In genomic region chr22:45994516-45995404, GRCh38 we compare ENCODE assay signal across 8 cellular contexts. TPM values are rescaled to one million over a fixed set of nuclear protein-coding genes. Genes with fewer than 3 reads are reported as not detected.
DNase-seq lines count a peak whose midpoint lies in the region; ATAC-seq and TF ChIP-seq lines count a peak whose summit lies in the region.

No MANE protein-coding gene starts in this region.

- H3K27ac ChIP-seq in CD4-positive, alpha-beta memory T cell (ENCODE audit: low read depth, low read length), result no peak overlapping the region
- H3K27ac ChIP-seq in heart right ventricle (peak overlapping the region in 8 of 10 donors; percentile 17 to 98 (median 86)), gastrocnemius medialis (peak overlapping the region in 3 of 4 donors; percentile 20 to 83 (median 23))

- peak; percentile 55 for ATAC-seq in activated naive CD8-positive, alpha-beta T cell treated with anti-CD3 and anti-CD28 coated beads, Interleukin-2, amount 10 ng/mL, durations not matched to agents 7 days and 5 days (ENCODE audit: low read depth)
- ATAC-seq in heart right ventricle (peak; percentile 27 to 52 (median 44)), gastrocnemius medialis (peak; percentile 55 to 78), GM18502 (IDR thresholded peaks at IDR 0.05; ENCODE audit: poor library complexity, unreplicated experiment) (no peak)

- CTCF ChIA-PET in CD4-positive, alpha-beta memory T cell (lab: Charles Lee; ENCODE audit: partially characterized antibody), result interaction anchor here (0.7 to 5.1 kb wide), 18 partner anchors 10 to 345 kb away, joined by 3 to 52 read pairs (median 4); no protein-coding TSS in a partner anchor

- H3K36me3 ChIP-seq in CD4-positive, alpha-beta memory T cell (ENCODE audit: insufficient read depth, low read length), result no peaks in the 10 kb centered on the region
- no peaks in the 10 kb centered on the region for H3K36me3 ChIP-seq in heart right ventricle
- H3K36me3 ChIP-seq in gastrocnemius medialis, result no peaks in the 10 kb centered on the region

- 38 to 40% methylated on average over 27 of the region's 27 CpGs for WGBS in heart right ventricle, 2 donors

- peaks cover 5% of the 10 kb centered on the region for H3K4me1 ChIP-seq in CD4-positive, alpha-beta memory T cell (ENCODE audit: insufficient read depth, low read length)
- H3K4me1 ChIP-seq in heart right ventricle (peaks cover 33 to 67% (median 55%) of the 10 kb centered on the region in 9 donors), gastrocnemius medialis (peaks cover 39 to 52% of the 10 kb centered on the region in 2 donors)

- H3K27me3 ChIP-seq in CD4-positive, alpha-beta memory T cell (ENCODE audit: insufficient read depth, low read length), result no peaks in the 10 kb centered on the region
- H3K27me3 ChIP-seq in heart right ventricle (no peaks in the 10 kb centered on the region), gastrocnemius medialis (no peaks in the 10 kb centered on the region)

- H3K4me3 ChIP-seq in CD4-positive, alpha-beta memory T cell (ENCODE audit: low read length in 2 of 2), result no peak overlapping the region
- H3K4me3 ChIP-seq in heart right ventricle (no peak overlapping the region), gastrocnemius medialis (no peak overlapping the region)

- no peak for TF ChIP-seq POLR2A in gastrocnemius medialis (IDR thresholded peaks at IDR 0.05)

- POLR2A ChIA-PET in CD4-positive, alpha-beta memory T cell (lab: Charles Lee; ENCODE audit: partially characterized antibody), result interaction anchor here (1.0 to 1.3 kb wide), 2 partner anchors 121 to 122 kb away, joined by 3 read pairs; no protein-coding TSS in a partner anchor
- POLR2A ChIA-PET in activated naive CD8-positive, alpha-beta T cell treated with anti-CD3 and anti-CD28 coated beads, Interleukin-2, amount 10 ng/mL, durations not matched to agents 7 days and 5 days (lab: Charles Lee), result no interaction called here

- H3K4me3 Mint-ChIP-seq in CD4-positive, alpha-beta memory T cell, result no peak overlapping the region
- no peak overlapping the region for H3K4me3 Mint-ChIP-seq in activated naive CD8-positive, alpha-beta T cell treated with anti-CD3 and anti-CD28 coated beads, Interleukin-2, amount 10 ng/mL, durations not matched to agents 7 days and 5 days

- H3K36me3 Mint-ChIP-seq in CD4-positive, alpha-beta memory T cell, result no peaks in the 10 kb centered on the region
- H3K36me3 Mint-ChIP-seq in activated naive CD8-positive, alpha-beta T cell treated with anti-CD3 and anti-CD28 coated beads, Interleukin-2, amount 10 ng/mL, durations not matched to agents 7 days and 5 days, result no peaks in the 10 kb centered on the region

- peak; percentile 56 to 71 (median 61) for DNase-seq in CD4-positive, alpha-beta memory T cell
- DNase-seq in HT-29 (ENCODE audit: low spot score) (peak; percentile 75), SW480 (ENCODE audit: low spot score) (peak; percentile 51), heart right ventricle (peak; percentile 84 to 91), gastrocnemius medialis (peak; percentile 65 to 79), cortex of kidney (lab: John Stamatoyannopoulos, UW) (no peak)
- DNase-seq in activated naive CD8-positive, alpha-beta T cell treated with anti-CD3 and anti-CD28 coated beads, Interleukin-2, amount 10 ng/mL, durations not matched to agents 7 days and 5 days, result peak; percentile 89

- H3K27ac Mint-ChIP-seq in CD4-positive, alpha-beta memory T cell, result no peak overlapping the region
- H3K27ac Mint-ChIP-seq in activated naive CD8-positive, alpha-beta T cell treated with anti-CD3 and anti-CD28 coated beads, Interleukin-2, amount 10 ng/mL, durations not matched to agents 7 days and 5 days, result peak overlapping the region; percentile 45

- intact Hi-C loops in CD4-positive, alpha-beta memory T cell (cut with micrococcal nuclease), result loop anchor here (1.0 to 2.0 kb wide), 2 partner anchors 122 to 548 kb away; no protein-coding TSS in a partner anchor
- intact Hi-C loops in heart right ventricle (cut with DNase I), result loop anchor here in 9 of 10 donors (1.0 to 10.0 kb wide), 9 partner anchors 48 to 323 kb away; no protein-coding TSS in a partner anchor
- intact Hi-C loops in gastrocnemius medialis (cut with DNase I; ENCODE audit: low total_unique reads), result loop anchor here (1.0 to 2.0 kb wide), 3 partner anchors 12 to 320 kb away; no protein-coding TSS in a partner anchor

- H3K27me3 Mint-ChIP-seq in CD4-positive, alpha-beta memory T cell, result peaks cover 1 to 6% of the 10 kb centered on the region in 2 donors
- H3K27me3 Mint-ChIP-seq in activated naive CD8-positive, alpha-beta T cell treated with anti-CD3 and anti-CD28 coated beads, Interleukin-2, amount 10 ng/mL, durations not matched to agents 7 days and 5 days, result peaks cover 4% of the 10 kb centered on the region

- H3K9me3 ChIP-seq in CD4-positive, alpha-beta memory T cell (ENCODE audit: control insufficient read depth in 1 of 2, low read length in 2 of 2), result no peaks in the 10 kb centered on the region
- no peaks in the 10 kb centered on the region for H3K9me3 ChIP-seq in heart right ventricle
- no peaks in the 10 kb centered on the region for H3K9me3 ChIP-seq in gastrocnemius medialis

- TF ChIP-seq CTCF in heart right ventricle (IDR thresholded peaks at IDR 0.05) (peak; percentile 97 to 99 (median 99)), gastrocnemius medialis (IDR thresholded peaks at IDR 0.05 in 4 of 5, conservative IDR thresholded peaks at IDR 0.05 in 1 of 5) (peak; percentile 94 to 99 (median 98))

- no peaks in the 10 kb centered on the region for H3K9me3 Mint-ChIP-seq in CD4-positive, alpha-beta memory T cell
- no peaks in the 10 kb centered on the region for H3K9me3 Mint-ChIP-seq in activated naive CD8-positive, alpha-beta T cell treated with anti-CD3 and anti-CD28 coated beads, Interleukin-2, amount 10 ng/mL, durations not matched to agents 7 days and 5 days

- peaks cover 0 to 11% (median 5%) of the 10 kb centered on the region in 4 donors for H3K4me1 Mint-ChIP-seq in CD4-positive, alpha-beta memory T cell
- peaks cover 6% of the 10 kb centered on the region for H3K4me1 Mint-ChIP-seq in activated naive CD8-positive, alpha-beta T cell treated with anti-CD3 and anti-CD28 coated beads, Interleukin-2, amount 10 ng/mL, durations not matched to agents 7 days and 5 days

- in situ Hi-C loops in gastrocnemius medialis (cut with MboI; ENCODE audit: low sequenced_read_pairs in 4 of 4), result loop anchor here in 2 of 4 donors (5.0 to 10.0 kb wide), 2 partner anchors 318 to 320 kb away; no protein-coding TSS in a partner anchor

RNA-seq across cellular contexts. Expression of gene WNT7B, which starts 17.8 kb away (rescaled TPM):
- not detected for total RNA-seq in CD4-positive, alpha-beta memory T cell
- not detected for polyA plus RNA-seq in CD4-positive, alpha-beta memory T cell
- 17.4 and 31.4 TPM in 2 replicates for total RNA-seq in HT-29 (2014; rRNA removed; shearing (Covaris generic))
- not detected for total RNA-seq in activated naive CD8-positive, alpha-beta T cell treated with anti-CD3 and anti-CD28 coated beads, Interleukin-2, amount 10 ng/mL, durations not matched to agents 7 days and 5 days
- total RNA-seq in heart right ventricle (not detected), gastrocnemius medialis (not detected)
- polyA plus RNA-seq in heart right ventricle, result not detected

Comparison
In these comparisons a context has a peak if more than half of its experiments do, and no peak if none do; other contexts are left out.
1. RNA of gene WNT7B, which starts 17.8 kb away (total RNA-seq): 17.4 to 31.4 TPM in HT-29; not detected in CD4-positive, alpha-beta memory T cell, not detected in activated naive CD8-positive, alpha-beta T cell treated with anti-CD3 and anti-CD28 coated beads, Interleukin-2, amount 10 ng/mL, durations not matched to agents 7 days and 5 days, not detected in heart right ventricle and not detected in gastrocnemius medialis; every median in the first group is over 10 times any median in the second.